16 cellular contexts compared by ENCODE assay signal in genomic region chr15:41928100-41928499, GRCh38. TPM values are rescaled to one million over a fixed set of nuclear protein-coding genes. Genes with fewer than 3 reads are reported as not detected.
A peak's percentile ranks its signal among the peaks of the same experiment; 100 is the strongest.
DNase-seq lines count a peak whose midpoint lies in the region; ATAC-seq, FAIRE-seq and TF ChIP-seq lines count a peak whose summit lies in the region.
"Had no signal": no experiment of that assay in that cellular context is flagged by ENCODE, and none has a peak within 500 bp of the region (broad histone marks: within the 10 kb centered on the region; RNA-seq: fewer than 3 reads in every experiment).

No MANE protein-coding gene starts in this region.

- POLR2A ChIA-PET in PC-9 (lab: Charles Lee; ENCODE audit: unreplicated experiment) = interaction anchor here (0.6 to 0.9 kb wide), 2 partner anchors 43 to 123 kb away, joined by 3 to 4 read pairs; no protein-coding TSS in a partner anchor

- peaks cover 31% of the 10 kb centered on the region for H3F3A ChIP-seq in PC-9 (ENCODE audit: insufficient read depth, low read depth)

- H3K9me2 ChIP-seq in PC-9 (ENCODE audit: insufficient read depth) = no peaks in the 10 kb centered on the region
- H3K9me2 ChIP-seq: SK-N-SH had no signal

- peak overlapping the region; percentile 30 for H3K4me3 Mint-ChIP-seq in stimulated activated memory B cell treated with anti-CD40 and anti-IgM and Interleukin-4, amounts not matched to agents 10 μg/mL and 1 μg/mL and 100 μg/mL, for 72 hours
- H3K4me3 Mint-ChIP-seq in stimulated activated effector memory CD8-positive, alpha-beta T cell treated with anti-CD3 and anti-CD28 coated beads, Interleukin-12 subunit alpha, Interleukin-12 subunit beta, amount 100 ng/mL, for 72 hours = no peak overlapping the region
- H3K4me3 Mint-ChIP-seq: HFFc6, immature natural killer cell had no signal

- FAIRE-seq in GM18507 (lab: Jason Lieb, UNC) = peak; percentile 56

- peaks cover 10% of the 10 kb centered on the region for H3K36me3 Mint-ChIP-seq in stimulated activated memory B cell treated with anti-CD40 and anti-IgM and Interleukin-4, amounts not matched to agents 10 μg/mL and 1 μg/mL and 100 μg/mL, for 72 hours
- H3K36me3 Mint-ChIP-seq in stimulated activated effector memory CD8-positive, alpha-beta T cell treated with anti-CD3 and anti-CD28 coated beads, Interleukin-12 subunit alpha, Interleukin-12 subunit beta, amount 100 ng/mL, for 72 hours = peaks cover 49% of the 10 kb centered on the region

- H3K4me3 ChIP-seq in PC-9 (no peak overlapping the region), dorsolateral prefrontal cortex (no peak overlapping the region)
- H3K4me3 ChIP-seq: skin epidermis, suprapubic skin had no signal

- TF ChIP-seq CTCF in PC-9 (conservative IDR thresholded peaks at IDR 0.05) (no peak), dorsolateral prefrontal cortex (IDR thresholded peaks at IDR 0.05 in 54 of 56, conservative IDR thresholded peaks at IDR 0.05 in 2 of 56; ENCODE audit: low read depth in 1 of 56, partially characterized antibody in 56 of 56) (no peak)

- intact Hi-C loops in PC-9 (cut with micrococcal nuclease; ENCODE audit: unreplicated experiment) (no loop called here), dorsolateral prefrontal cortex (cut with DNase I) (no loop called here)

- peaks cover 13% of the 10 kb centered on the region for H4K20me1 ChIP-seq in PC-9 (ENCODE audit: insufficient read depth)

- peak; percentile 73 for ATAC-seq in left lobe of liver
- no peak for ATAC-seq in stimulated activated memory B cell treated with anti-CD40 and anti-IgM and Interleukin-4, amounts not matched to agents 10 μg/mL and 1 μg/mL and 100 μg/mL, for 72 hours
- ATAC-seq in HG03457 (IDR thresholded peaks at IDR 0.05; ENCODE audit: unreplicated experiment) = no peak
- ATAC-seq in stimulated activated effector memory CD8-positive, alpha-beta T cell treated with anti-CD3 and anti-CD28 coated beads, Interleukin-12 subunit alpha, Interleukin-12 subunit beta, amount 100 ng/mL, for 72 hours = no peak

- H3K9me3 ChIP-seq in PC-9 (ENCODE audit: insufficient read depth, low read depth) = no peaks in the 10 kb centered on the region
- H3K9me3 ChIP-seq: SK-N-SH, suprapubic skin had no signal

- H3K9me3 Mint-ChIP-seq in stimulated activated memory B cell treated with anti-CD40 and anti-IgM and Interleukin-4, amounts not matched to agents 10 μg/mL and 1 μg/mL and 100 μg/mL, for 72 hours = no peaks in the 10 kb centered on the region
- H3K9me3 Mint-ChIP-seq in stimulated activated effector memory CD8-positive, alpha-beta T cell treated with anti-CD3 and anti-CD28 coated beads, Interleukin-12 subunit alpha, Interleukin-12 subunit beta, amount 100 ng/mL, for 72 hours = no peaks in the 10 kb centered on the region
- H3K9me3 Mint-ChIP-seq: HFFc6, immature natural killer cell had no signal

- no TSS peak for BruUV-seq in PC-9 (replicated peaks; lab: Mats Ljungman, UMichigan)

- peak overlapping the region; percentile 50 for H3K4me2 ChIP-seq in PC-9
- H3K4me2 ChIP-seq: SK-N-SH had no signal

- peak overlapping the region; percentile 58 for H3K27ac Mint-ChIP-seq in stimulated activated memory B cell treated with anti-CD40 and anti-IgM and Interleukin-4, amounts not matched to agents 10 μg/mL and 1 μg/mL and 100 μg/mL, for 72 hours
- H3K27ac Mint-ChIP-seq in stimulated activated effector memory CD8-positive, alpha-beta T cell treated with anti-CD3 and anti-CD28 coated beads, Interleukin-12 subunit alpha, Interleukin-12 subunit beta, amount 100 ng/mL, for 72 hours = no peak overlapping the region

- H3K27me3 ChIP-seq in PC-9 (ENCODE audit: insufficient read depth, low read depth) (no peaks in the 10 kb centered on the region), dorsolateral prefrontal cortex (no peaks in the 10 kb centered on the region)
- H3K27me3 ChIP-seq: suprapubic skin had no signal

- H3K27ac ChIP-seq in PC-9 (no peak overlapping the region), dorsolateral prefrontal cortex (peak overlapping the region in 10 of 59 donors; percentile 5 to 85 (median 61))

- no peaks in the 10 kb centered on the region for H3K79me2 ChIP-seq in PC-9 (ENCODE audit: low read depth)

- H2AFZ ChIP-seq in PC-9 = no peak overlapping the region

- CTCF ChIA-PET in PC-9 (lab: Charles Lee) = no interaction called here

- peaks cover 57% of the 10 kb centered on the region for H3K4me1 Mint-ChIP-seq in stimulated activated memory B cell treated with anti-CD40 and anti-IgM and Interleukin-4, amounts not matched to agents 10 μg/mL and 1 μg/mL and 100 μg/mL, for 72 hours
- H3K4me1 Mint-ChIP-seq in stimulated activated effector memory CD8-positive, alpha-beta T cell treated with anti-CD3 and anti-CD28 coated beads, Interleukin-12 subunit alpha, Interleukin-12 subunit beta, amount 100 ng/mL, for 72 hours = peaks cover 25% of the 10 kb centered on the region

- no peaks in the 10 kb centered on the region for H3K36me3 ChIP-seq in PC-9 (ENCODE audit: low read depth)

- DNase-seq in GM18507 (ENCODE audit: extremely low spot score, insufficient read length, low read depth) = no peak
- peak in 1 of 2 experiments; percentile 76 for DNase-seq in PC-9
- DNase-seq in left lobe of liver (ENCODE audit: low spot score) = no peak
- DNase-seq in activated gamma-delta T cell treated with Interleukin-2 at 50 U/mL for 16 hours = no peak
- no peak for DNase-seq in dorsolateral prefrontal cortex
- DNase-seq in stimulated activated effector memory CD8-positive, alpha-beta T cell treated with anti-CD3 and anti-CD28 coated beads, Interleukin-12 subunit alpha, Interleukin-12 subunit beta, amount 100 ng/mL, for 72 hours (ENCODE audit: low spot score in 2 of 2) = no peak
- DNase-seq: activated T-cell treated with anti-CD3 and anti-CD28 coated beads for 4 hours, HFFc6, immature natural killer cell, NCI-H1436 treated with DMSO at 0.1 percent for 48 hours, NCI-H774 had no signal

- no peaks in the 10 kb centered on the region for H3K27me3 Mint-ChIP-seq in stimulated activated memory B cell treated with anti-CD40 and anti-IgM and Interleukin-4, amounts not matched to agents 10 μg/mL and 1 μg/mL and 100 μg/mL, for 72 hours

- H3K4me1 ChIP-seq in PC-9 (replicated peaks; ENCODE audit: insufficient read depth) = peaks cover 44% of the 10 kb centered on the region

RNA-seq across cellular contexts. Expression of gene SPTBN5, which starts 34.2 kb away (rescaled TPM):
- total RNA-seq in PC-9 (2021) (2.6 and 4.2 TPM in 2 replicates), left lobe of liver (3.5 TPM), dorsolateral prefrontal cortex (1 to 10 TPM in 119 of 120 experiments, under 1 TPM in 1; 0.91 to 8.8 (median 3.1) TPM)

RNA-seq across cellular contexts. Expression of gene EHD4, which starts 44.3 kb away (rescaled TPM):
- total RNA-seq in PC-9 (2021) = 15.4 and 18.1 TPM in 2 replicates
- 5.3 TPM for total RNA-seq in left lobe of liver
- 10 to 100 TPM in 1 of 120 experiments, 1 to 10 TPM in 119; 3.6 to 11.6 (median 6.1) TPM for total RNA-seq in dorsolateral prefrontal cortex
